In the genomic region with DNA sequence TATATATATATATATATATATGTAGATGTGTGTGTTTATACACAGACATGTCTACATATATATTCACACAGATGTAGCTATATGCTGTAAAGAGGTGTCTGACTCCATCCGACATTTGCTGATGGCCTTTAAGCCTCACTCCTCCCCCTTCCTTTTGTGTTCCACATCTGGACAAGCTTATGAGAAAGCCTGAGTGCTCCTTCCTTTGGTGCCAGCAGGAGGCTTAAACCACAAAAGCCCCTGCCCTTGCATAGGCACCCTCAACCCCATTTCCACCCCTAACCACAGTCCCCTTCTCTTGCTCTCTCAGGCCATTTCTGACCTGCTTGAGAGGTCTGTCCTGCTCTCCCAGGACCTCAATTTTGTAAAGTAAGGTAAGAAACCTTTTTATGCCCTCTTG, we compare ENCODE assay signal across 23 cellular contexts.
A peak's percentile ranks its signal among the peaks of the same experiment; 100 is the strongest.
DNase-seq lines count a peak whose midpoint lies in the region; ATAC-seq, FAIRE-seq and TF ChIP-seq lines count a peak whose summit lies in the region.
"Had no signal": no experiment of that assay in that cellular context is flagged by ENCODE, and none has a peak within 500 bp of the region (broad histone marks: within the 10 kb centered on the region; RNA-seq: fewer than 3 reads in every experiment).

No MANE protein-coding gene starts in this region.

- H3K36me3 ChIP-seq in BLaER1, result no peaks in the 10 kb centered on the region
- H3K36me3 ChIP-seq: BE2C had no signal

- peak overlapping the region in 1 of 6 donors; percentile 33 for H3K27ac Mint-ChIP-seq in immature natural killer cell
- H3K27ac Mint-ChIP-seq: CD4-positive, CD25-positive, alpha-beta regulatory T cell; HFFc6 had no signal

- H3K4me3 Mint-ChIP-seq in immature natural killer cell, result no peak overlapping the region
- H3K4me3 Mint-ChIP-seq: CD4-positive, CD25-positive, alpha-beta regulatory T cell; H9; HFFc6 had no signal

- peaks cover 1 to 6% (median 3%) of the 10 kb centered on the region in 3 donors for H3K27me3 Mint-ChIP-seq in immature natural killer cell (ENCODE audit: low read depth in 3 of 3)

- no peak for ATAC-seq in GM21717 (IDR thresholded peaks at IDR 0.05; ENCODE audit: unreplicated experiment)

- no peak for FAIRE-seq in D721Med (lab: Jason Lieb, UNC)

- no peaks in the 10 kb centered on the region for H4K20me1 ChIP-seq in BLaER1

- H3K9me3 ChIP-seq in BLaER1, result peaks cover 24% of the 10 kb centered on the region
- H3K9me3 ChIP-seq: BE2C had no signal

- TF ChIP-seq CTCF in fibroblast of villous mesenchyme (IDR thresholded peaks at IDR 0.05; ENCODE audit: insufficient read depth, low read depth, low read length) (peak; percentile 2), D721Med (IDR thresholded peaks at IDR 0.05; ENCODE audit: insufficient read depth, missing control alignments) (no peak)

- no peaks in the 10 kb centered on the region for H3K27me3 ChIP-seq in BLaER1
- H3K27me3 ChIP-seq: BE2C had no signal

- no peaks in the 10 kb centered on the region for H3K36me3 Mint-ChIP-seq in immature natural killer cell
- H3K36me3 Mint-ChIP-seq: CD4-positive, CD25-positive, alpha-beta regulatory T cell had no signal

- peaks cover 8% of the 10 kb centered on the region for H3K4me1 ChIP-seq in BLaER1
- H3K4me1 ChIP-seq: BE2C had no signal

- H3K9me3 Mint-ChIP-seq in immature natural killer cell, result no peaks in the 10 kb centered on the region
- H3K9me3 Mint-ChIP-seq: CD4-positive, CD25-positive, alpha-beta regulatory T cell; HFFc6 had no signal

- H3K27ac ChIP-seq in BLaER1, result no peak overlapping the region
- H3K27ac ChIP-seq: GM23248, RWPE1 had no signal

- no peak overlapping the region for H3K4me3 ChIP-seq in BLaER1
- H3K4me3 ChIP-seq in fibroblast of villous mesenchyme (ENCODE audit: low read depth, low read length), result no peak overlapping the region
- H3K4me3 ChIP-seq: GM23248 had no signal

- no peaks in the 10 kb centered on the region for H3K4me1 Mint-ChIP-seq in immature natural killer cell
- H3K4me1 Mint-ChIP-seq: H9 had no signal

- H3K9ac ChIP-seq in BLaER1, result no peak overlapping the region
- H3K9ac ChIP-seq: GM23248 had no signal

- H3K4me2 ChIP-seq in BLaER1, result peak overlapping the region; percentile 26

- DNase-seq in GDM1 (lab: John Stamatoyannopoulos, UW), result peak; percentile 43
- peak; percentile 28 for DNase-seq in MV-4-11 (lab: John Stamatoyannopoulos, UW)
- no peak for DNase-seq in fibroblast of villous mesenchyme (ENCODE audit: low read depth)
- DNase-seq in D721Med (ENCODE audit: insufficient read length, low spot score), result no peak
- no peak for DNase-seq in immature natural killer cell
- DNase-seq in activated CD4-positive, alpha-beta T cell treated with anti-CD3 and anti-CD28 coated beads for 48 hours, result no peak
- DNase-seq: BE2C; CD4-positive, CD25-positive, alpha-beta regulatory T cell; EL; GM23248; H9; HFFc6; KG1; NCI-H1048; NCI-H1417 treated with DMSO at 0.1 percent for 48 hours; NCI-H187; NCI-H2227 treated with DMSO at 0.1 percent for 48 hours; NCI-H510A; NK-92 treated with Interleukin-12 subunit alpha and Interleukin-12 subunit beta, amount 100 ng/mL, for 24 hours; SHP77 treated with DMSO at 0.1 percent for 48 hours had no signal

Comparison
In these comparisons a context has a peak if more than half of its experiments do, and no peak if none do; other contexts are left out.
1. DNase-seq: peak in GDM1 (single experiment) and MV-4-11 (single experiment); none in fibroblast of villous mesenchyme (single experiment), D721Med (single experiment), immature natural killer cell (0 of 3) and activated CD4-positive, alpha-beta T cell treated with anti-CD3 and anti-CD28 coated beads for 48 hours (single experiment).